8 cellular contexts compared by ENCODE assay signal in genomic region chr3:10263549-10264363, GRCh38. TPM values are rescaled to one million over a fixed set of nuclear protein-coding genes. Genes with fewer than 3 reads are reported as not detected.
DNase-seq lines count a peak whose midpoint lies in the region; ATAC-seq, FAIRE-seq and TF ChIP-seq lines count a peak whose summit lies in the region.

No MANE protein-coding gene starts in this region.

- intact Hi-C loops in esophagus squamous epithelium (cut with DNase I): no loop called here

- WGBS in esophagus squamous epithelium, 2 donors: 53 to 55% methylated on average over 10 to 12 of the region's 12 CpGs
- WGBS in trophoblast cell (ENCODE audit: extremely low coverage, insufficient coverage, insufficient read length): no CpG with 5 or more reads among the region's 12 CpGs

- peaks cover 23% of the 10 kb centered on the region for H3K36me3 ChIP-seq in MM.1S (replicated peaks; ENCODE audit: insufficient read depth, low read length)
- peaks cover 5 to 83% (median 10%) of the 10 kb centered on the region in 3 donors for H3K36me3 ChIP-seq in esophagus squamous epithelium
- H3K36me3 ChIP-seq in trophoblast cell (ENCODE audit: control insufficient read depth in 1 of 2, insufficient read depth in 2 of 2, low read length in 2 of 2): peaks cover 6 to 16% of the 10 kb centered on the region in 2 experiments

- H3K27ac ChIP-seq in MM.1S (ENCODE audit: low read length) (no peak overlapping the region), esophagus squamous epithelium (peak overlapping the region in 3 of 4 donors; percentile 9 to 49 (median 25)), trophoblast cell (ENCODE audit: low read depth, low read length) (no peak overlapping the region)

- H3K79me2 ChIP-seq in MM.1S (ENCODE audit: low read length): peaks cover 96% of the 10 kb centered on the region
- H3K79me2 ChIP-seq in trophoblast cell (ENCODE audit: control insufficient read depth, insufficient read depth, low read length, poor library complexity): no peaks in the 10 kb centered on the region

- no peaks in the 10 kb centered on the region for H3K79me1 ChIP-seq in trophoblast cell (ENCODE audit: low read length)

- H3K4me1 ChIP-seq in MM.1S (ENCODE audit: low read length) (no peaks in the 10 kb centered on the region), esophagus squamous epithelium (peaks cover 0 to 35% (median 5%) of the 10 kb centered on the region in 3 donors), trophoblast cell (ENCODE audit: control insufficient read depth in 1 of 2, insufficient read depth in 2 of 2, low read length in 2 of 2) (no peaks in the 10 kb centered on the region)

- no peak overlapping the region for H2BK5ac ChIP-seq in trophoblast cell (ENCODE audit: low read depth, low read length, poor library complexity)

- peaks cover 4% of the 10 kb centered on the region; the same call in 1 of the 2 replicates for H4K20me1 ChIP-seq in MM.1S (ENCODE audit: insufficient read depth, low read length)

- H3K9ac ChIP-seq in MM.1S (ENCODE audit: low read length) (no peak overlapping the region), trophoblast cell (ENCODE audit: low read length) (no peak overlapping the region)

- H3K23ac ChIP-seq in trophoblast cell (ENCODE audit: low read length): no peak overlapping the region

- no peaks in the 10 kb centered on the region for H3F3A ChIP-seq in MM.1S (ENCODE audit: insufficient read depth, low read length)

- H3K9me2 ChIP-seq in MM.1S (replicated peaks; ENCODE audit: insufficient read depth, low read length): no peaks in the 10 kb centered on the region

- no peak overlapping the region for H3K18ac ChIP-seq in trophoblast cell (ENCODE audit: low read length)

- no peak overlapping the region for H4K12ac ChIP-seq in trophoblast cell (ENCODE audit: low read depth, low read length)

- no peak overlapping the region for H3K4ac ChIP-seq in trophoblast cell (ENCODE audit: low read depth, low read length)

- peak; percentile 35 for TF ChIP-seq CTCF in MM.1S (IDR thresholded peaks at IDR 0.05; ENCODE audit: low read length)
- TF ChIP-seq CTCF in esophagus squamous epithelium (IDR thresholded peaks at IDR 0.05): peak in 5 of 6 experiments; percentile 13 to 61 (median 55)

- H3K4me2 ChIP-seq in MM.1S (ENCODE audit: low read depth, low read length) (no peak overlapping the region), trophoblast cell (ENCODE audit: low read length) (no peak overlapping the region)

- no peak overlapping the region for H2AK5ac ChIP-seq in trophoblast cell (ENCODE audit: low read length)

- H4K8ac ChIP-seq in trophoblast cell (ENCODE audit: low read depth, low read length): no peak overlapping the region

- no peak for ATAC-seq in HG03469 (IDR thresholded peaks at IDR 0.05; ENCODE audit: unreplicated experiment)

- H4K91ac ChIP-seq in trophoblast cell (ENCODE audit: low read depth, low read length): no peak overlapping the region

- no peak for TF ChIP-seq POLR2A in esophagus squamous epithelium (IDR thresholded peaks at IDR 0.05)

- H3K4me3 ChIP-seq in MM.1S (ENCODE audit: low read length): no peak overlapping the region
- peak overlapping the region in 1 of 4 donors; percentile 30 for H3K4me3 ChIP-seq in esophagus squamous epithelium
- H3K4me3 ChIP-seq in trophoblast cell (ENCODE audit: low read depth, low read length): no peak overlapping the region

- H2BK12ac ChIP-seq in trophoblast cell (ENCODE audit: low read length): no peak overlapping the region

- no peak overlapping the region for H2AFZ ChIP-seq in MM.1S (ENCODE audit: low read length)
- H2AFZ ChIP-seq in trophoblast cell (ENCODE audit: insufficient read depth, low read length, poor library complexity): no peak overlapping the region

- H3K9me3 ChIP-seq in MM.1S (replicated peaks; ENCODE audit: insufficient read depth, low read length) (no peaks in the 10 kb centered on the region), esophagus squamous epithelium (no peaks in the 10 kb centered on the region), trophoblast cell (ENCODE audit: insufficient read depth, low read depth, low read length) (no peaks in the 10 kb centered on the region)

- no peaks in the 10 kb centered on the region for H3K27me3 ChIP-seq in MM.1S (replicated peaks; ENCODE audit: insufficient read depth, low read length)
- H3K27me3 ChIP-seq in esophagus squamous epithelium: no peaks in the 10 kb centered on the region
- no peaks in the 10 kb centered on the region for H3K27me3 ChIP-seq in trophoblast cell (ENCODE audit: insufficient read depth, low read length)

- H3K14ac ChIP-seq in trophoblast cell (ENCODE audit: low read length): no peak overlapping the region

- no peak overlapping the region for H2BK120ac ChIP-seq in trophoblast cell (ENCODE audit: insufficient read depth, low read length, poor library complexity)

- FAIRE-seq in urothelium cell line (lab: Jason Lieb, UNC): no peak

- DNase-seq in COLO668 (lab: John Stamatoyannopoulos, UW; ENCODE audit: unreplicated experiment): peak; percentile 8
- no peak for DNase-seq in MM.1S
- DNase-seq in activated T-cell treated with anti-CD3 and anti-CD28 coated beads for 1 hour (ENCODE audit: low read depth): peak; percentile 54
- DNase-seq in esophagus squamous epithelium (lab: John Stamatoyannopoulos, UW): no peak
- peak; percentile 18 to 56 for DNase-seq in trophoblast cell
- peak; percentile 58 for DNase-seq in urothelium cell line (ENCODE audit: low spot score)
- no peak for DNase-seq in midbrain (lab: John Stamatoyannopoulos, UW)

RNA-seq across cellular contexts. Expression of gene TATDN2, which starts 15.5 kb away (rescaled TPM):
- total RNA-seq in esophagus squamous epithelium: 10 to 100 TPM; 12.6 to 20.6 (median 17.1) TPM
- polyA plus RNA-seq in trophoblast cell (2013): 12.9 and 13.5 TPM in 2 replicates

RNA-seq across cellular contexts. Expression of gene GHRL, which starts 29.0 kb away (rescaled TPM):
- total RNA-seq in esophagus squamous epithelium: 1 to 10 TPM in 1 of 4 donors, under 1 TPM in 1, not detected in 2; 0.38 to 1.5 TPM
- 0.04 and 0.08 TPM in 2 replicates for polyA plus RNA-seq in trophoblast cell (2013)

RNA-seq across cellular contexts. Expression of gene SEC13, which starts 57.2 kb away (rescaled TPM):
- total RNA-seq in esophagus squamous epithelium: 100 to 1,000 TPM in 2 of 4 donors, 10 to 100 TPM in 2; 80.3 to 109 (median 94.7) TPM
- polyA plus RNA-seq in trophoblast cell (2013): 201 and 208 TPM in 2 replicates

Comparison
In these comparisons a context has a peak if more than half of its experiments do, and no peak if none do; other contexts are left out.
1. DNase-seq: peak in COLO668 (single experiment), activated T-cell treated with anti-CD3 and anti-CD28 coated beads for 1 hour (single experiment), trophoblast cell (2 of 2) and urothelium cell line (single experiment); none in MM.1S (single experiment), esophagus squamous epithelium (single experiment) and midbrain (single experiment).
2. H3K27ac ChIP-seq: peak in esophagus squamous epithelium (3 of 4); none in MM.1S (single experiment) and trophoblast cell (single experiment).